ENCODE assay signal across 12 cellular contexts in genomic region chr10:35079763-35080162, GRCh38. TPM values are rescaled to one million over a fixed set of nuclear protein-coding genes. Genes with fewer than 3 reads are reported as not detected.
A peak's percentile ranks its signal among the peaks of the same experiment; 100 is the strongest.
DNase-seq lines count a peak whose midpoint lies in the region; ATAC-seq, FAIRE-seq and TF ChIP-seq lines count a peak whose summit lies in the region.
"Had no signal": no experiment of that assay in that cellular context is flagged by ENCODE, and none has a peak within 500 bp of the region (broad histone marks: within the 10 kb centered on the region; RNA-seq: fewer than 3 reads in every experiment).

No MANE protein-coding gene starts in this region.

- H3K27me3 ChIP-seq in ACC112 (ENCODE audit: insufficient read depth, low read length) (no peaks in the 10 kb centered on the region), bronchial epithelial cell (ENCODE audit: control insufficient read depth, insufficient read depth, low read length) (no peaks in the 10 kb centered on the region)
- H3K27me3 ChIP-seq: esophagus squamous epithelium, upper lobe of right lung had no signal

- H2AFZ ChIP-seq in ACC112 (ENCODE audit: low read length, unreplicated experiment): no peak overlapping the region

- DNase-seq in HT1080 (ENCODE audit: low read depth) (peak; percentile 70), bronchial epithelial cell (ENCODE audit: low read depth) (peak; percentile 80), kidney tubule cell (ENCODE audit: low spot score) (peak; percentile 70), MV-4-11 (lab: John Stamatoyannopoulos, UW) (no peak), sciatic nerve (ENCODE audit: low spot score) (no peak)
- DNase-seq in stimulated activated CD4-positive, alpha-beta T cell treated with anti-CD3 and anti-CD28 coated beads, Interleukin-2, amount 100 ng/mL, for 24 hours: no peak
- DNase-seq: activated T-cell treated with anti-CD3 and anti-CD28 coated beads for 4 hours, esophagus squamous epithelium, retina, upper lobe of right lung had no signal

- intact Hi-C loops in sciatic nerve (cut with DNase I): no loop called here

- no peak overlapping the region for H3K4me3 ChIP-seq in ACC112 (ENCODE audit: low read depth, low read length)
- no peak overlapping the region for H3K4me3 ChIP-seq in bronchial epithelial cell (ENCODE audit: low read depth, low read length)
- H3K4me3 ChIP-seq: esophagus squamous epithelium, upper lobe of right lung had no signal

- no peak for TF ChIP-seq CTCF in bronchial epithelial cell (IDR thresholded peaks at IDR 0.05; ENCODE audit: insufficient read depth, low read length, severe bottlenecking)

- ATAC-seq in HG03196 (IDR thresholded peaks at IDR 0.05; ENCODE audit: unreplicated experiment) (no peak), sciatic nerve (no peak)
- ATAC-seq: upper lobe of right lung had no signal

- no peak for FAIRE-seq in bronchial epithelial cell (lab: Jason Lieb, UNC)

- peaks cover 12% of the 10 kb centered on the region for H3K4me1 ChIP-seq in ACC112 (ENCODE audit: control insufficient read depth, insufficient read depth, low read length, unreplicated experiment)
- H3K4me1 ChIP-seq: upper lobe of right lung had no signal

- H3K27ac ChIP-seq in ACC112 (ENCODE audit: low read depth, low read length): peak overlapping the region; percentile 51
- H3K27ac ChIP-seq: esophagus squamous epithelium, upper lobe of right lung had no signal

- H3K36me3 ChIP-seq in ACC112 (ENCODE audit: insufficient read depth, low read length): peaks cover 15% of the 10 kb centered on the region; the same call in 1 of the 2 replicates
- H3K36me3 ChIP-seq in bronchial epithelial cell (ENCODE audit: control insufficient read depth, insufficient read depth, low read length): peaks cover 2% of the 10 kb centered on the region

- H3K79me2 ChIP-seq in ACC112 (ENCODE audit: control insufficient read depth, insufficient read depth, low read length, unreplicated experiment): peaks cover 79% of the 10 kb centered on the region

RNA-seq across cellular contexts. Expression of gene CUL2, which starts 10.4 kb away (rescaled TPM):
- 39.6 and 41.4 TPM in 2 replicates for total RNA-seq in HT1080 (2014; rRNA removed; shearing (Covaris generic))
- 44.6 and 53.8 TPM in 2 replicates for polyA plus RNA-seq in HT1080 (2015; cell fraction: cytosol; rRNA removed)
- 82.6 and 103 TPM in 2 replicates for polyA plus RNA-seq in HT1080 (2015; cell fraction: nucleus; rRNA removed)
- 21.3 and 23.4 TPM in 2 replicates for total RNA-seq in bronchial epithelial cell
- 32.5 TPM for total RNA-seq in sciatic nerve

RNA-seq across cellular contexts. Expression of gene CREM, which starts 46.9 kb away (rescaled TPM):
- total RNA-seq in HT1080 (2014; rRNA removed; shearing (Covaris generic)): 81.9 and 96.8 TPM in 2 replicates
- 63.0 and 65.6 TPM in 2 replicates for polyA plus RNA-seq in HT1080 (2015; cell fraction: cytosol; rRNA removed)
- 21.5 and 34.6 TPM in 2 replicates for polyA plus RNA-seq in HT1080 (2015; cell fraction: nucleus; rRNA removed)
- total RNA-seq in bronchial epithelial cell (23.7 and 30.1 TPM in 2 replicates), sciatic nerve (59.5 TPM)

Comparison
In these comparisons a context has a peak if more than half of its experiments do, and no peak if none do; other contexts are left out.
1. DNase-seq: peak in HT1080 (single experiment), bronchial epithelial cell (single experiment) and kidney tubule cell (single experiment); none in stimulated activated CD4-positive, alpha-beta T cell treated with anti-CD3 and anti-CD28 coated beads, Interleukin-2, amount 100 ng/mL, for 24 hours (0 of 2), MV-4-11 (single experiment) and sciatic nerve (single experiment).